22 cellular contexts compared by ENCODE assay signal in the genomic region with DNA sequence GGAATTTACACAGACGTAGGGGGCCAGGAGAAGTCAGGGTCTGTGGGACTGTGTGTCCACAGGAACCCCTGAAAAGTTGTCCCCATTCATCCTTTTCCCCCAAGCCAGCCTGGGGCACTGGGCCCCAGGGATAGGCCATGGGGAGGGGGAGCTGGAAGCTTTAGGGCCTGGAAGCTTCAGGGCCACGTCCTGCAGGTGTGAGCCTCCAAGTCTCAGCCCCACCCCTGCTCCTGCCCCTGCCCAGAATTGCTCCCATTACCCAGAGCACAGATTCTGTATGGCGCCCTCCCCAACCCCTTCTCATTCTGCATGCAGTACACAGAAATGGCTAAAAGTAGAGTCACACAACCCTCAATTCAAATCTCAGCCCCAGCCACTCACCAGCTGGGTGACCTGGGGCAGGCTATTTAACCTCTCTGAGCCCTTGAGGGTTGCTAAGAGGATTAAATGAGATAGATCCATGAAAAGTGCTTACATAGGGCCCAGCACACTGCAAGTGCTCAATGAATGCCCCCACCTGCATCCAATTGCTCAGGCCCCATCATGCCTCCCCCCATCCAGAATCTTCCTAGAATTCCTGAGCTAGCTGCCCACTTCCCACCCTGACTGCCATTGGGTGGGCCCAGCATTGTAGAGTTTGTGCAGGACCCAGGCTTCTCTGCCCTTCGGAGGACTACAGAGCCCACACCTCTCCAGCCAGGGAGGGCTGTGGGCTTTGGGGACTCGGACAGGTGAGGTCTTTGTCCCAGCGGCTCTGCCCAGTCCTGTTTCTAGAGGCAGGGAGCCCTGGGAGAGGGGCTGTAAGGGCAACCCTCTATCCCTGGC. TPM values are rescaled to one million over a fixed set of nuclear protein-coding genes. Genes with fewer than 3 reads are reported as not detected.
DNase-seq lines count a peak whose midpoint lies in the region; ATAC-seq, FAIRE-seq and TF ChIP-seq lines count a peak whose summit lies in the region.
"Had no signal": no experiment of that assay in that cellular context is flagged by ENCODE, and none has a peak within 500 bp of the region (broad histone marks: within the 10 kb centered on the region; RNA-seq: fewer than 3 reads in every experiment).

No MANE protein-coding gene starts in this region.

- H3K27ac ChIP-seq in kidney (ENCODE audit: low read depth in 2 of 2, low read length in 2 of 2) (no peak overlapping the region), spleen (no peak overlapping the region)
- H3K27ac ChIP-seq: KMS-11, SJSA1 had no signal

- ATAC-seq in HG03135 (IDR thresholded peaks at IDR 0.05; ENCODE audit: unreplicated experiment), result no peak
- ATAC-seq in GM18505 (IDR thresholded peaks at IDR 0.05; ENCODE audit: unreplicated experiment), result no peak

- H3K36me3 ChIP-seq in kidney (ENCODE audit: control insufficient read depth in 1 of 2, insufficient read depth in 2 of 2, low read length in 2 of 2) (no peaks in the 10 kb centered on the region), spleen (no peaks in the 10 kb centered on the region)
- H3K36me3 ChIP-seq: SJSA1 had no signal

- H3K4me3 ChIP-seq in kidney (ENCODE audit: low read length in 2 of 2) (no peak overlapping the region), spleen (no peak overlapping the region)
- H3K4me3 ChIP-seq: SJSA1 had no signal

- no peaks in the 10 kb centered on the region for H3K9me3 ChIP-seq in kidney (ENCODE audit: control insufficient read depth in 1 of 2, low read length in 2 of 2)
- no peaks in the 10 kb centered on the region for H3K9me3 ChIP-seq in spleen

- TF ChIP-seq POLR2A in spleen (IDR thresholded peaks at IDR 0.05) (no peak), GM12891 (IDR thresholded peaks at IDR 0.05; ENCODE audit: low read depth, low read length) (no peak), GM18505 (IDR thresholded peaks at IDR 0.05; ENCODE audit: borderline replicate concordance, extremely low read depth, insufficient read depth, insufficient read length) (no peak)

- no peak overlapping the region for H3K9ac ChIP-seq in kidney (ENCODE audit: low read length in 2 of 2)
- H3K9ac ChIP-seq: KMS-11 had no signal

- intact Hi-C loops in kidney (cut with DNase I) (no loop called here), spleen (cut with DNase I; ENCODE audit: low total_unique reads) (loop anchor here (10.0 kb wide), 1 partner anchor 148 kb away; no protein-coding TSS in a partner anchor)

- peak; percentile 4 for DNase-seq in activated effector memory CD4-positive, alpha-beta T cell treated with anti-CD3 and anti-CD28 coated beads, Interleukin-2, amount 50 U/mL, for 16 hours
- no peak for DNase-seq in activated effector memory CD4-positive, alpha-beta T cell treated with Interleukin-2 at 50 U/mL for 16 hours
- DNase-seq in NCI-H69 (lab: John Stamatoyannopoulos, UW) (peak; percentile 50), kidney (peak; percentile 23), spleen (peak; percentile 27), GM12891 (ENCODE audit: insufficient read length, low spot score) (no peak)
- DNase-seq: AML-193; CD8-positive, alpha-beta memory T cell; NCI-H1092 treated with DMSO at 0.1 percent for 48 hours; NCI-H1436 treated with DMSO at 0.1 percent for 48 hours; NCI-H1930; NCI-H345; NCI-H524; OCI-M1 had no signal

- TF ChIP-seq CTCF in kidney (IDR thresholded peaks at IDR 0.05; ENCODE audit: borderline replicate concordance, extremely low read depth, insufficient read depth), result no peak
- no peak for TF ChIP-seq CTCF in spleen (IDR thresholded peaks at IDR 0.05 in 8 of 11, conservative IDR thresholded peaks at IDR 0.05 in 3 of 11)

- H3K4me1 ChIP-seq in kidney (ENCODE audit: control insufficient read depth in 1 of 2, insufficient read depth in 1 of 2, low read depth in 1 of 2, low read length in 2 of 2) (peaks cover 0 to 3% of the 10 kb centered on the region in 2 donors), spleen (peaks cover 4 to 21% (median 10%) of the 10 kb centered on the region in 6 donors)

- peaks cover 0 to 93% (median 36%) of the 10 kb centered on the region in 7 donors for H3K27me3 ChIP-seq in spleen (replicated peaks in 1 of 7)

- 68 to 93% (median 79%) methylated on average over 5 to 6 of the region's 6 CpGs for WGBS in spleen, 5 donors

- FAIRE-seq in kidney (lab: Jason Lieb, UNC) (no peak), GM12891 (lab: Jason Lieb, UNC) (no peak)
- FAIRE-seq: G401.6, GM19239, H54, RCC 7860 had no signal

TF ChIP-seq in GM12891, 5 proteins besides CTCF, POLR2A, EP300 and RAD21:
- TF ChIP-seq POLR2AphosphoS5 (IDR thresholded peaks at IDR 0.05; ENCODE audit: low read depth, low read length) (no peak), POU2F2 (IDR thresholded peaks at IDR 0.05; ENCODE audit: low read depth, low read length) (no peak), PAX5 (IDR thresholded peaks at IDR 0.05; ENCODE audit: insufficient read depth, low read length, severe bottlenecking) (no peak), TAF1 (IDR thresholded peaks at IDR 0.05; ENCODE audit: low read depth, low read length) (no peak), SPI1 (IDR thresholded peaks at IDR 0.05; ENCODE audit: low read depth, low read length) (no peak)

RNA-seq across cellular contexts. Expression of a gene that starts 6.5 kb away (rescaled TPM):
- total RNA-seq in kidney, result 39.2 TPM
- polyA plus RNA-seq in kidney (ENCODE audit: insufficient read depth, low read depth, low replicate concordance), result 200 TPM
- 10 to 100 TPM in 1 of 7 donors, 1 to 10 TPM in 4, under 1 TPM in 2; 0.69 to 12.1 (median 1.0) TPM for total RNA-seq in spleen
- under 1 TPM; 0.30 to 0.67 (median 0.41) TPM for polyA plus RNA-seq in spleen
- 0.49 TPM for polyA plus RNA-seq in GM12891 (2012; ENCODE audit: low read depth, missing spikeins)
- polyA plus RNA-seq: CD8-positive, alpha-beta memory T cell had no signal

Comparison
In these comparisons a context has a peak if more than half of its experiments do, and no peak if none do; other contexts are left out.
1. DNase-seq: peak in activated effector memory CD4-positive, alpha-beta T cell treated with anti-CD3 and anti-CD28 coated beads, Interleukin-2, amount 50 U/mL, for 16 hours (single experiment), NCI-H69 (single experiment), kidney (single experiment) and spleen (single experiment); none in activated effector memory CD4-positive, alpha-beta T cell treated with Interleukin-2 at 50 U/mL for 16 hours (single experiment) and GM12891 (single experiment).